In the genomic region with DNA sequence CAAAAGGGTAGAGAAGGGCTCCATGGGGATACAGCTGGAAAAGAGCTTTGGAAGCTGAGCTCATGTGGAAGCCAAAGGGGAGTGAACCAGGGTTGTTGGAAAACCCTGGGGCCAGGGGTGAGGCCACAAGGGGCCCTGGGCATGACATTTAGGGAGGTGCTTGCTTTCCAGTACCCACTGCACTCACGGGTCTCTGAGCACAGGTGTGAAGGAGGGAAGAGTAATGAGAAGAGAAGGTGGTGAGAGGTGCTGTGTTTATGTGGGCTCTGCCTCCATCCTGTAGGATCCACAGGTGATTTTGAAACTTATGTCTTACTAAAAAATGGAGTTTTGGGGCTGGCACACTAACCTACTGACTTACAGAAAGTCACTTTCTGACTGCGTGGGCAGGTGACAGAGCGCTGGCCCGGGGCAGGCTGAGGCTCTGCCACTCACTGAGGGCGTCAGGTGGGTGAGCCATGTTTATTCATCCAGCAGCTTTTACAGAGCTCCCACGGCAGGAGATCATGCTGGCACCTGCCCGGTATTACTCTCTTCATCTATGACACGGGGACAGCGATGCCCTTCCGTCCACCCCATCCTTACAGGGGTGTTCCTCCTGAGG, we compare ENCODE assay signal across 11 cellular contexts. TPM values are rescaled to one million over a fixed set of nuclear protein-coding genes. Genes with fewer than 3 reads are reported as not detected.
DNase-seq lines count a peak whose midpoint lies in the region; ATAC-seq and TF ChIP-seq lines count a peak whose summit lies in the region.
"Had no signal": no experiment of that assay in that cellular context is flagged by ENCODE, and none has a peak within 500 bp of the region (broad histone marks: within the 10 kb centered on the region; RNA-seq: fewer than 3 reads in every experiment).

No MANE protein-coding gene starts in this region.

- H3K4me3 Mint-ChIP-seq in activated T-cell treated with anti-CD3 and anti-CD28 coated beads, Interleukin-2, amount 50 U/mL, for 24 hours, result peak overlapping the region; percentile 50
- H3K4me3 Mint-ChIP-seq in immature natural killer cell, result peak overlapping the region; percentile 54 to 71 (median 65)

- peak overlapping the region; percentile 12 to 61 (median 50) for H3K27ac ChIP-seq in Peyer's patch
- H3K27ac ChIP-seq: cardiac muscle cell had no signal

- H3K36me3 Mint-ChIP-seq in activated T-cell treated with anti-CD3 and anti-CD28 coated beads, Interleukin-2, amount 50 U/mL, for 24 hours (ENCODE audit: low read depth), result peaks cover 30% of the 10 kb centered on the region
- no peaks in the 10 kb centered on the region for H3K36me3 Mint-ChIP-seq in immature natural killer cell

- TF ChIP-seq POLR2A in Peyer's patch (IDR thresholded peaks at IDR 0.05), result no peak

- no peaks in the 10 kb centered on the region for H3K27me3 Mint-ChIP-seq in activated T-cell treated with anti-CD3 and anti-CD28 coated beads, Interleukin-2, amount 50 U/mL, for 24 hours
- peaks cover 0 to 3% (median 3%) of the 10 kb centered on the region in 3 donors for H3K27me3 Mint-ChIP-seq in immature natural killer cell (ENCODE audit: low read depth in 3 of 3)

- no peaks in the 10 kb centered on the region for H3K9me3 Mint-ChIP-seq in activated T-cell treated with anti-CD3 and anti-CD28 coated beads, Interleukin-2, amount 50 U/mL, for 24 hours
- H3K9me3 Mint-ChIP-seq in immature natural killer cell, result no peaks in the 10 kb centered on the region

- H3K9me3 ChIP-seq in Peyer's patch, result no peaks in the 10 kb centered on the region
- H3K9me3 ChIP-seq: upper lobe of left lung had no signal

- no peak for DNase-seq in Peyer's patch
- DNase-seq in activated T-cell treated with anti-CD3 and anti-CD28 coated beads, Interleukin-2, amount 50 U/mL, for 24 hours, result peak; percentile 67
- DNase-seq in immature natural killer cell, result no peak
- DNase-seq in stimulated activated CD8-positive, alpha-beta memory T cell treated with anti-CD3 and anti-CD28 coated beads, Interleukin-7, amount 100 ng/mL, for 4 hours (ENCODE audit: low read depth in 2 of 2), result peak; percentile 20 to 43
- no peak for DNase-seq in T1000 (lab: John Stamatoyannopoulos, UW)
- no peak for DNase-seq in NCI-H1694 (lab: John Stamatoyannopoulos, UW)
- no peak for DNase-seq in NCI-H510A (lab: John Stamatoyannopoulos, UW)
- DNase-seq: IMR-90, upper lobe of left lung had no signal

- H3K4me3 ChIP-seq in Peyer's patch, result no peak overlapping the region
- H3K4me3 ChIP-seq: cardiac muscle cell, upper lobe of left lung had no signal

- H3K27me3 ChIP-seq in Peyer's patch, result no peaks in the 10 kb centered on the region
- H3K27me3 ChIP-seq: cardiac muscle cell, upper lobe of left lung had no signal

- no peak for TF ChIP-seq CTCF in Peyer's patch (IDR thresholded peaks at IDR 0.05)

- H3K4me1 Mint-ChIP-seq in activated T-cell treated with anti-CD3 and anti-CD28 coated beads, Interleukin-2, amount 50 U/mL, for 24 hours (ENCODE audit: low read depth), result peaks cover 95% of the 10 kb centered on the region
- H3K4me1 Mint-ChIP-seq in immature natural killer cell, result peaks cover 78 to 86% of the 10 kb centered on the region in 2 donors

- H3K27ac Mint-ChIP-seq in activated T-cell treated with anti-CD3 and anti-CD28 coated beads, Interleukin-2, amount 50 U/mL, for 24 hours, result peak overlapping the region; percentile 100
- peak overlapping the region; percentile 91 to 97 (median 96) for H3K27ac Mint-ChIP-seq in immature natural killer cell

- H3K36me3 ChIP-seq in Peyer's patch, result no peaks in the 10 kb centered on the region
- H3K36me3 ChIP-seq: cardiac muscle cell, upper lobe of left lung had no signal

- H3K4me1 ChIP-seq in Peyer's patch, result peaks cover 0 to 28% (median 14%) of the 10 kb centered on the region in 4 donors

- no peak for ATAC-seq in GM21447 (IDR thresholded peaks at IDR 0.05; ENCODE audit: unreplicated experiment)

RNA-seq across cellular contexts. Expression of a gene that starts 18.9 kb away (rescaled TPM):
- 10 to 100 TPM; 26.6 to 64.4 (median 42.2) TPM for total RNA-seq in Peyer's patch
- 1 to 10 TPM; 1.8 to 5.6 (median 2.6) TPM for polyA plus RNA-seq in immature natural killer cell

Comparison
In these comparisons a context has a peak if more than half of its experiments do, and no peak if none do; other contexts are left out.
1. DNase-seq: peak in activated T-cell treated with anti-CD3 and anti-CD28 coated beads, Interleukin-2, amount 50 U/mL, for 24 hours (single experiment) and stimulated activated CD8-positive, alpha-beta memory T cell treated with anti-CD3 and anti-CD28 coated beads, Interleukin-7, amount 100 ng/mL, for 4 hours (2 of 2); none in Peyer's patch (0 of 3), immature natural killer cell (0 of 3), T1000 (single experiment), NCI-H1694 (single experiment) and NCI-H510A (single experiment).